Comparison of ENCODE assay signal across 12 cellular contexts in the genomic region with DNA sequence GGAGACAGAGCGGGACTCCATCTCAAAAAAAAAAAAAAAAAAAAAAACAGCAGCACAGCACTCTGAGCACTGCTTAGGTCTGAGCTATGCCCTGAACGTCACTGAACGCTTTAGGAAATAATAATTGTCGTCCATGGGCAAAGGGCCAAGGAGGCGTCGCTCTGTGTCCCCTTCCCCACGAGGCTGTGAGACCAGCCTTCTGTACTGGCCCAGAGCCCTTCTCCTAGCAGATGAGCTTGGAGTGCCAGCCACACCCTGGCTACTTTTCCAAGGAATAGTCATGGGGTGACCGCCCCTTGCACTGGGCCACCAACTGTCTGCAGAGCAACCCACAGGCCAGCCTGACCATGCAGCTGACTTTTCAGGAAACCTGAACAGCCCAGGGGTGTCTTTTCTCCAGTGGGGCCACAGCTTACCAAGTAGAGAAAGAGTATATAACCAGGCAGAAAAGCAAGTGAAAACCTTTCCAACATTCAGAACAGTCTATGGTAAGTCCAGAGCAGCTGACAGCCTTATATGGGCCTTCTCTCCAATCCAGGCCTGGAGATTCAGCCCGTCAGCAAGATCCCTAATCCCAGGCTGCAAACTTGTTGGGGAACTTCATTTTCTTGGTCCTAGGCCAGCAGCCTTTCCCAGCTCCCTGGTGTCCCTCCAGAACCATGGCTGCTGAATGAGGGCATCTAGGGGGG. TPM values are rescaled to one million over a fixed set of nuclear protein-coding genes. Genes with fewer than 3 reads are reported as not detected.
DNase-seq lines count a peak whose midpoint lies in the region; ATAC-seq and TF ChIP-seq lines count a peak whose summit lies in the region.
"Had no signal": no experiment of that assay in that cellular context is flagged by ENCODE, and none has a peak within 500 bp of the region (broad histone marks: within the 10 kb centered on the region; RNA-seq: fewer than 3 reads in every experiment).

No MANE protein-coding gene starts in this region.

- no peak for DNase-seq in WTC11 (ENCODE audit: low spot score)
- peak; percentile 89 for DNase-seq in sigmoid colon
- DNase-seq in NAMALWA (ENCODE audit: low spot score), result no peak
- DNase-seq in effector CD4-positive, alpha-beta T cell, result no peak
- no peak for DNase-seq in NCI-H187 (lab: John Stamatoyannopoulos, UW)
- DNase-seq in DMS153 treated with DMSO at 0.1 percent for 48 hours (lab: John Stamatoyannopoulos, UW; ENCODE audit: unreplicated experiment), result no peak
- DNase-seq: activated CD4-positive, alpha-beta memory T cell treated with anti-CD3 and anti-CD28 coated beads for 36 hours; KBM-7; naive B cell; NCI-H2171 had no signal

- H3K27ac ChIP-seq in C4-2B, result peak overlapping the region; percentile 95
- H3K27ac ChIP-seq in gastroesophageal sphincter, result peak overlapping the region; percentile 92 to 100 (median 96)
- peak overlapping the region; percentile 95 to 100 (median 98) for H3K27ac ChIP-seq in sigmoid colon

- H3K27me3 ChIP-seq in gastroesophageal sphincter (no peaks in the 10 kb centered on the region), sigmoid colon (no peaks in the 10 kb centered on the region)

- POLR2A ChIA-PET in WTC11 (lab: Charles Lee), result interaction anchor here (0.6 kb wide), 2 partner anchors 11 to 33 kb away, joined by 3 read pairs; no protein-coding TSS in a partner anchor

- H3K36me3 ChIP-seq in gastroesophageal sphincter (peaks cover 0 to 27% of the 10 kb centered on the region in 2 donors), sigmoid colon (peaks cover 0 to 13% (median 2%) of the 10 kb centered on the region in 4 donors)

- peaks cover 57% of the 10 kb centered on the region for H3K36me3 Mint-ChIP-seq in WTC11
- H3K36me3 Mint-ChIP-seq: activated CD4-positive, alpha-beta memory T cell treated with anti-CD3 and anti-CD28 coated beads for 36 hours; naive B cell had no signal

- 3 to 20% methylated on average over 3 to 6 of the region's 9 CpGs for WGBS in gastroesophageal sphincter (ENCODE audit: low coverage in 1 of 2), 2 donors
- 11 to 49% methylated on average over 9 of the region's 9 CpGs for WGBS in sigmoid colon, 2 donors

- H3K27ac Mint-ChIP-seq in WTC11, result peak overlapping the region; percentile 60; the same call in 1 of the 2 replicates
- H3K27ac Mint-ChIP-seq: activated CD4-positive, alpha-beta memory T cell treated with anti-CD3 and anti-CD28 coated beads for 36 hours had no signal

- TF ChIP-seq POLR2A in gastroesophageal sphincter (IDR thresholded peaks at IDR 0.05), result no peak
- TF ChIP-seq POLR2A in sigmoid colon (IDR thresholded peaks at IDR 0.05), result no peak

- H3K4me1 Mint-ChIP-seq in WTC11, result peaks cover 38% of the 10 kb centered on the region

- intact Hi-C loops in sigmoid colon (cut with DNase I), result loop anchor here (1.0 kb wide), 1 partner anchor 26 kb away; no protein-coding TSS in a partner anchor

- no peak overlapping the region for H3K4me3 Mint-ChIP-seq in WTC11
- H3K4me3 Mint-ChIP-seq: activated CD4-positive, alpha-beta memory T cell treated with anti-CD3 and anti-CD28 coated beads for 36 hours; naive B cell had no signal

- H3K9me3 Mint-ChIP-seq in WTC11, result no peaks in the 10 kb centered on the region
- H3K9me3 Mint-ChIP-seq: activated CD4-positive, alpha-beta memory T cell treated with anti-CD3 and anti-CD28 coated beads for 36 hours; naive B cell had no signal

- H3K4me1 ChIP-seq in gastroesophageal sphincter (peaks cover 65 to 100% (median 96%) of the 10 kb centered on the region in 3 donors), sigmoid colon (peaks cover 0 to 100% (median 98%) of the 10 kb centered on the region in 4 donors)

- H3K9me3 ChIP-seq in gastroesophageal sphincter, result no peaks in the 10 kb centered on the region
- H3K9me3 ChIP-seq in sigmoid colon, result no peaks in the 10 kb centered on the region

- peak overlapping the region in 1 of 2 donors; percentile 16 for H3K4me3 ChIP-seq in gastroesophageal sphincter
- H3K4me3 ChIP-seq in sigmoid colon, result no peak overlapping the region

- CTCF ChIA-PET in WTC11 (lab: Charles Lee), result interaction anchor here (0.5 to 5.7 kb wide), 7 partner anchors 28 to 56 kb away, joined by 3 to 36 read pairs (median 8); no protein-coding TSS in a partner anchor

- no peaks in the 10 kb centered on the region for H3K27me3 Mint-ChIP-seq in WTC11 (ENCODE audit: low read depth)
- H3K27me3 Mint-ChIP-seq: activated CD4-positive, alpha-beta memory T cell treated with anti-CD3 and anti-CD28 coated beads for 36 hours had no signal

- TF ChIP-seq EP300 in gastroesophageal sphincter (IDR thresholded peaks at IDR 0.05), result no peak
- TF ChIP-seq EP300 in sigmoid colon (IDR thresholded peaks at IDR 0.05), result peak in 1 of 4 donors; percentile 56

- TF ChIP-seq CTCF in C4-2B (conservative IDR thresholded peaks at IDR 0.05) (no peak), WTC11 (IDR thresholded peaks at IDR 0.05) (no peak), gastroesophageal sphincter (IDR thresholded peaks at IDR 0.05) (no peak), sigmoid colon (IDR thresholded peaks at IDR 0.05) (no peak)

- ATAC-seq in WTC11 (no peak), gastroesophageal sphincter (peak; percentile 12)

TF ChIP-seq in WTC11, 78 proteins besides CTCF, POLR2A, EP300 and RAD21:
- TF ChIP-seq ELF4 (CRISPR knock-in tag; IDR thresholded peaks at IDR 0.05; ENCODE audit: low read depth) (no peak), ZNF671 (CRISPR knock-in tag; IDR thresholded peaks at IDR 0.05) (no peak), NFYB (CRISPR knock-in tag; conservative IDR thresholded peaks at IDR 0.05; ENCODE audit: low read depth) (no peak), SMAD3 (CRISPR knock-in tag; IDR thresholded peaks at IDR 0.05; ENCODE audit: borderline replicate concordance) (no peak), NR3C1 (CRISPR knock-in tag; conservative IDR thresholded peaks at IDR 0.05; ENCODE audit: low read depth) (no peak), JUN (CRISPR knock-in tag; IDR thresholded peaks at IDR 0.05) (no peak)
- TF ChIP-seq, protein P1, sequence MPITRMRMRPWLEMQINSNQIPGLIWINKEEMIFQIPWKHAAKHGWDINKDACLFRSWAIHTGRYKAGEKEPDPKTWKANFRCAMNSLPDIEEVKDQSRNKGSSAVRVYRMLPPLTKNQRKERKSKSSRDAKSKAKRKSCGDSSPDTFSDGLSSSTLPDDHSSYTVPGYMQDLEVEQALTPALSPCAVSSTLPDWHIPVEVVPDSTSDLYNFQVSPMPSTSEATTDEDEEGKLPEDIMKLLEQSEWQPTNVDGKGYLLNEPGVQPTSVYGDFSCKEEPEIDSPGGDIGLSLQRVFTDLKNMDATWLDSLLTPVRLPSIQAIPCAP (CRISPR knock-in tag; IDR thresholded peaks at IDR 0.05), result no peak
- TF ChIP-seq, protein P2, sequence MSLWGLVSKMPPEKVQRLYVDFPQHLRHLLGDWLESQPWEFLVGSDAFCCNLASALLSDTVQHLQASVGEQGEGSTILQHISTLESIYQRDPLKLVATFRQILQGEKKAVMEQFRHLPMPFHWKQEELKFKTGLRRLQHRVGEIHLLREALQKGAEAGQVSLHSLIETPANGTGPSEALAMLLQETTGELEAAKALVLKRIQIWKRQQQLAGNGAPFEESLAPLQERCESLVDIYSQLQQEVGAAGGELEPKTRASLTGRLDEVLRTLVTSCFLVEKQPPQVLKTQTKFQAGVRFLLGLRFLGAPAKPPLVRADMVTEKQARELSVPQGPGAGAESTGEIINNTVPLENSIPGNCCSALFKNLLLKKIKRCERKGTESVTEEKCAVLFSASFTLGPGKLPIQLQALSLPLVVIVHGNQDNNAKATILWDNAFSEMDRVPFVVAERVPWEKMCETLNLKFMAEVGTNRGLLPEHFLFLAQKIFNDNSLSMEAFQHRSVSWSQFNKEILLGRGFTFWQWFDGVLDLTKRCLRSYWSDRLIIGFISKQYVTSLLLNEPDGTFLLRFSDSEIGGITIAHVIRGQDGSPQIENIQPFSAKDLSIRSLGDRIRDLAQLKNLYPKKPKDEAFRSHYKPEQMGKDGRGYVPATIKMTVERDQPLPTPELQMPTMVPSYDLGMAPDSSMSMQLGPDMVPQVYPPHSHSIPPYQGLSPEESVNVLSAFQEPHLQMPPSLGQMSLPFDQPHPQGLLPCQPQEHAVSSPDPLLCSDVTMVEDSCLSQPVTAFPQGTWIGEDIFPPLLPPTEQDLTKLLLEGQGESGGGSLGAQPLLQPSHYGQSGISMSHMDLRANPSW (CRISPR knock-in tag; conservative IDR thresholded peaks at IDR 0.05; ENCODE audit: low read depth), result no peak
TF ChIP-seq in WTC11: peak in this region for 0.

RNA-seq across cellular contexts. Expression of a gene that starts 28.5 kb away (rescaled TPM):
- total RNA-seq in WTC11 (2021) (241 to 260 TPM (median 251 TPM) in 3 replicates), gastroesophageal sphincter (100 to 1,000 TPM; 379 to 558 (median 468) TPM), sigmoid colon (100 to 1,000 TPM; 240 to 453 (median 303) TPM)
- polyA plus RNA-seq in sigmoid colon, result 100 to 1,000 TPM; 180 to 548 (median 335) TPM
